19 cellular contexts compared by ENCODE assay signal in genomic region chr5:176776916-176777315, GRCh38. TPM values are rescaled to one million over a fixed set of nuclear protein-coding genes. Genes with fewer than 3 reads are reported as not detected.
DNase-seq lines count a peak whose midpoint lies in the region; FAIRE-seq and TF ChIP-seq lines count a peak whose summit lies in the region.
"Had no signal": no experiment of that assay in that cellular context is flagged by ENCODE, and none has a peak within 500 bp of the region (broad histone marks: within the 10 kb centered on the region; RNA-seq: fewer than 3 reads in every experiment).

No MANE protein-coding gene starts in this region.

- H4K5ac ChIP-seq in H1 (ENCODE audit: insufficient read length, low read depth, low read length), result no peak overlapping the region

- H3K79me2 ChIP-seq in H1 (ENCODE audit: control insufficient read depth in 1 of 2, insufficient read depth in 2 of 2, low read length in 2 of 2), result no peaks in the 10 kb centered on the region

- no peak overlapping the region for H2BK20ac ChIP-seq in H1 (ENCODE audit: low read length)

- H3K4me1 Mint-ChIP-seq in activated T-helper 2 cell treated with anti-CD3 and anti-CD28 coated beads, Interferon-gamma antibody, Interleukin-2, Interleukin-4, amounts not matched to agents 10 μg/mL and 5 μg/mL and 100 μg/mL, durations not matched to agents 14 hours and 24 hours and 36 hours (ENCODE audit: low read depth), result no peaks in the 10 kb centered on the region
- H3K4me1 Mint-ChIP-seq in CD4-positive, alpha-beta memory T cell, result peaks cover 0 to 4% (median 0%) of the 10 kb centered on the region in 4 donors

- no peak overlapping the region for H3K27ac ChIP-seq in H1 (ENCODE audit: low read depth, low read length)
- no peak overlapping the region for H3K27ac ChIP-seq in CD4-positive, alpha-beta memory T cell (ENCODE audit: low read depth, low read length)
- H3K27ac ChIP-seq in caudate nucleus (ENCODE audit: low read depth, low read length), result no peak overlapping the region
- H3K27ac ChIP-seq: SJCRH30 had no signal

- H2BK12ac ChIP-seq in H1 (ENCODE audit: low read depth, low read length), result 0 out of 2 replicates have a peak overlapping the region, but pooled peaks have one; percentile 27

- TF ChIP-seq POLR2A in H1 (IDR thresholded peaks at IDR 0.05; ENCODE audit: control extremely low read depth in 1 of 2, low read depth in 2 of 2, low read length in 2 of 2), result no peak

- H3K18ac ChIP-seq in H1 (ENCODE audit: extremely low read depth, low read length), result no peak overlapping the region; the same call in 1 of the 2 replicates

- no peak overlapping the region for H2BK120ac ChIP-seq in H1 (replicated peaks; ENCODE audit: low read depth, low read length)

- H3K4me3 ChIP-seq in H7 (ENCODE audit: insufficient read depth, low read depth, low read length) (no peak overlapping the region), H1 (ENCODE audit: extremely low read depth in 1 of 4, insufficient read depth in 2 of 4, low read depth in 3 of 4, low read length in 4 of 4) (no peak overlapping the region)
- H3K4me3 ChIP-seq in CD4-positive, alpha-beta memory T cell (ENCODE audit: low read length in 2 of 2), result no peak overlapping the region
- H3K4me3 ChIP-seq: HAP-1, K562, SJCRH30 had no signal

- FAIRE-seq in H1 (lab: Jason Lieb, UNC), result no peak
- FAIRE-seq: K562 had no signal

- no peaks in the 10 kb centered on the region for H3K36me3 Mint-ChIP-seq in activated T-helper 2 cell treated with anti-CD3 and anti-CD28 coated beads, Interferon-gamma antibody, Interleukin-2, Interleukin-4, amounts not matched to agents 10 μg/mL and 5 μg/mL and 100 μg/mL, durations not matched to agents 14 hours and 24 hours and 36 hours (ENCODE audit: low read depth)
- H3K36me3 Mint-ChIP-seq in CD4-positive, alpha-beta memory T cell, result no peaks in the 10 kb centered on the region

- no peak for TF ChIP-seq EP300 in H1 (IDR thresholded peaks at IDR 0.05; ENCODE audit: borderline replicate concordance in 1 of 2, low read depth in 2 of 2, low read length in 2 of 2)

- H3K14ac ChIP-seq in H1 (ENCODE audit: insufficient read length), result no peak overlapping the region

- H3K9me3 ChIP-seq in H1 (ENCODE audit: insufficient read depth in 2 of 2, low read depth in 1 of 2, low read length in 1 of 2), result no peaks in the 10 kb centered on the region
- H3K9me3 ChIP-seq in CD4-positive, alpha-beta memory T cell (ENCODE audit: control insufficient read depth in 1 of 2, low read length in 2 of 2), result no peaks in the 10 kb centered on the region
- H3K9me3 ChIP-seq: Caco-2, HAP-1, SJCRH30 had no signal

- H3K4ac ChIP-seq in H1 (replicated peaks; ENCODE audit: insufficient read length, low read depth, low read length), result no peak overlapping the region

- H4K8ac ChIP-seq in H1 (ENCODE audit: extremely low read depth, insufficient read depth, low read length), result no peak overlapping the region

- TF ChIP-seq RAD21 in H1 (IDR thresholded peaks at IDR 0.05 in 1 of 2, conservative IDR thresholded peaks at IDR 0.05 in 1 of 2; ENCODE audit: low read depth in 2 of 2, low read length in 2 of 2), result no peak

- in situ Hi-C loops in GM13977 (cut with MboI; ENCODE audit: low pct_unique_long_range_greater_than_20kb, low sequenced_read_pairs, unreplicated experiment), result no loop called here

- no peak overlapping the region for H2BK5ac ChIP-seq in H1 (ENCODE audit: low read depth, low read length)

- no peak overlapping the region for H3K9ac ChIP-seq in H1 (replicated peaks in 1 of 4; ENCODE audit: extremely low read depth in 1 of 4, low read depth in 3 of 4, low read length in 3 of 4)

- H4K91ac ChIP-seq in H1 (replicated peaks; ENCODE audit: insufficient read length, low read length), result no peak overlapping the region

- no peaks in the 10 kb centered on the region for H3K36me3 ChIP-seq in H7 (replicated peaks; ENCODE audit: control insufficient read depth, insufficient read depth, low read length)
- H3K36me3 ChIP-seq in H1 (ENCODE audit: control insufficient read depth in 2 of 4, insufficient read depth in 4 of 4, low read length in 3 of 4), result no peaks in the 10 kb centered on the region
- H3K36me3 ChIP-seq in CD4-positive, alpha-beta memory T cell (ENCODE audit: insufficient read depth, low read length), result no peaks in the 10 kb centered on the region
- H3K36me3 ChIP-seq: HAP-1, SJCRH30 had no signal

- H2AFZ ChIP-seq in H1 (ENCODE audit: low read length), result no peak overlapping the region

- no peaks in the 10 kb centered on the region for H3K9me3 Mint-ChIP-seq in activated T-helper 2 cell treated with anti-CD3 and anti-CD28 coated beads, Interferon-gamma antibody, Interleukin-2, Interleukin-4, amounts not matched to agents 10 μg/mL and 5 μg/mL and 100 μg/mL, durations not matched to agents 14 hours and 24 hours and 36 hours
- H3K9me3 Mint-ChIP-seq in CD4-positive, alpha-beta memory T cell, result peaks cover 0 to 2% (median 0%) of the 10 kb centered on the region in 8 donors

- H3K27me3 Mint-ChIP-seq in activated T-helper 2 cell treated with anti-CD3 and anti-CD28 coated beads, Interferon-gamma antibody, Interleukin-2, Interleukin-4, amounts not matched to agents 10 μg/mL and 5 μg/mL and 100 μg/mL, durations not matched to agents 14 hours and 24 hours and 36 hours (ENCODE audit: low read depth), result peaks cover 13% of the 10 kb centered on the region
- peaks cover 23 to 36% of the 10 kb centered on the region in 2 donors for H3K27me3 Mint-ChIP-seq in CD4-positive, alpha-beta memory T cell

- no peak overlapping the region for H3K23ac ChIP-seq in H1 (ENCODE audit: insufficient read length)

- no peak overlapping the region for H2BK15ac ChIP-seq in H1 (ENCODE audit: low read length)

- H3K4me2 ChIP-seq in H1 (ENCODE audit: insufficient read depth in 1 of 2, low read depth in 2 of 2, low read length in 2 of 2), result no peak overlapping the region

- no peaks in the 10 kb centered on the region for H4K20me1 ChIP-seq in H1 (replicated peaks in 1 of 2; ENCODE audit: control insufficient read depth in 1 of 2, insufficient read depth in 2 of 2, low read length in 2 of 2)

- DNase-seq in GM13977 (ENCODE audit: low spot score) (peak; percentile 1), H7 (peak; percentile 6), H1 (ENCODE audit: low read depth in 1 of 2, low spot score in 2 of 2) (peak in 1 of 2 experiments; percentile 31), posterior vena cava (ENCODE audit: low spot score) (peak; percentile 19), GDM1 (lab: John Stamatoyannopoulos, UW) (no peak), caudate nucleus (lab: John Stamatoyannopoulos, UW) (no peak)
- DNase-seq in activated T-helper 2 cell treated with anti-CD3 and anti-CD28 coated beads, Interferon-gamma antibody, Interleukin-2, Interleukin-4, amounts not matched to agents 10 μg/mL and 5 μg/mL and 100 μg/mL, durations not matched to agents 14 hours and 24 hours and 36 hours (ENCODE audit: low spot score), result no peak
- no peak for DNase-seq in CD4-positive, alpha-beta memory T cell
- DNase-seq: Caco-2, EL, MV-4-11, NCI-H146, NCI-H2081 treated with DMSO at 0.1 percent for 48 hours, NCI-H510A, NCI-H774, PC-3, SJCRH30 had no signal

- TF ChIP-seq CTCF in GM13977 (IDR thresholded peaks at IDR 0.05; ENCODE audit: extremely low read depth, insufficient read depth, missing control alignments) (no peak), H1 (IDR thresholded peaks at IDR 0.05; ENCODE audit: control extremely low read depth in 1 of 3, insufficient read depth in 1 of 3, low read depth in 1 of 3, low read length in 3 of 3) (no peak)

- CTCF ChIA-PET in H1 (lab: Charles Lee; ENCODE audit: partially characterized antibody), result interaction anchor here (1.2 to 2.0 kb wide), 2 partner anchors 80 to 117 kb away, joined by 4 to 6 read pairs; no protein-coding TSS in a partner anchor
- CTCF ChIA-PET in CD4-positive, alpha-beta memory T cell (lab: Charles Lee; ENCODE audit: partially characterized antibody), result no interaction called here

- H3K56ac ChIP-seq in H1 (replicated peaks; ENCODE audit: insufficient read length, low read depth, low read length), result no peak overlapping the region

- no peaks in the 10 kb centered on the region; the same call in 1 of the 2 replicates for H3K23me2 ChIP-seq in H1 (ENCODE audit: low read depth, low read length)

- POLR2A ChIA-PET in H1 (lab: Charles Lee; ENCODE audit: partially characterized antibody), result no interaction called here
- POLR2A ChIA-PET in CD4-positive, alpha-beta memory T cell (lab: Charles Lee; ENCODE audit: partially characterized antibody), result no interaction called here

- H3K27ac Mint-ChIP-seq in activated T-helper 2 cell treated with anti-CD3 and anti-CD28 coated beads, Interferon-gamma antibody, Interleukin-2, Interleukin-4, amounts not matched to agents 10 μg/mL and 5 μg/mL and 100 μg/mL, durations not matched to agents 14 hours and 24 hours and 36 hours, result no peak overlapping the region
- H3K27ac Mint-ChIP-seq in CD4-positive, alpha-beta memory T cell, result no peak overlapping the region

- H3K27me3 ChIP-seq in H7 (ENCODE audit: control insufficient read depth, insufficient read depth, low read length), result no peaks in the 10 kb centered on the region
- H3K27me3 ChIP-seq in H1 (replicated peaks in 1 of 4; ENCODE audit: control insufficient read depth in 3 of 4, extremely low read depth in 1 of 4, insufficient read depth in 3 of 4, low read length in 3 of 4), result peaks cover 0 to 3% (median under 1%) of the 10 kb centered on the region in 4 experiments; a peak in 1 of 7 replicates
- no peaks in the 10 kb centered on the region for H3K27me3 ChIP-seq in CD4-positive, alpha-beta memory T cell (ENCODE audit: insufficient read depth, low read length)

- WGBS in H1 (ENCODE audit: extremely low coverage in 1 of 2, insufficient coverage in 1 of 2, insufficient read length in 1 of 2, insufficient replicate concordance in 2 of 2, low coverage in 1 of 2, low lambda C conversion rate in 2 of 2, missing lambda C conversion rate in 1 of 2), 2 experiments, result 93% methylated on average over 5 of the region's 8 CpGs; no CpG with 5 or more reads in 1 of the 2 experiments

- H3K79me1 ChIP-seq in H1 (ENCODE audit: low read depth, low read length), result no peaks in the 10 kb centered on the region

- intact Hi-C loops in posterior vena cava (cut with DNase I), result no loop called here
- intact Hi-C loops in activated T-helper 2 cell treated with anti-CD3 and anti-CD28 coated beads, Interferon-gamma antibody, Interleukin-2, Interleukin-4, amounts not matched to agents 10 μg/mL and 5 μg/mL and 100 μg/mL, durations not matched to agents 14 hours and 24 hours and 36 hours (cut with micrococcal nuclease), result no loop called here
- intact Hi-C loops in CD4-positive, alpha-beta memory T cell (cut with micrococcal nuclease), result no loop called here

- H3K4me1 ChIP-seq in H1 (replicated peaks in 1 of 4; ENCODE audit: control insufficient read depth in 3 of 4, insufficient read depth in 4 of 4, low read length in 3 of 4), result peaks cover 7 to 17% (median 11%) of the 10 kb centered on the region in 4 experiments
- no peaks in the 10 kb centered on the region for H3K4me1 ChIP-seq in CD4-positive, alpha-beta memory T cell (ENCODE audit: insufficient read depth, low read length)
- H3K4me1 ChIP-seq: Caco-2, HAP-1 had no signal

- H2AK5ac ChIP-seq in H1 (ENCODE audit: low read depth, low read length), result no peak overlapping the region

- no peak overlapping the region for H3K4me3 Mint-ChIP-seq in activated T-helper 2 cell treated with anti-CD3 and anti-CD28 coated beads, Interferon-gamma antibody, Interleukin-2, Interleukin-4, amounts not matched to agents 10 μg/mL and 5 μg/mL and 100 μg/mL, durations not matched to agents 14 hours and 24 hours and 36 hours (ENCODE audit: low read depth)
- no peak overlapping the region for H3K4me3 Mint-ChIP-seq in CD4-positive, alpha-beta memory T cell

RNA-seq across cellular contexts. Expression of gene UNC5A, which starts 33.4 kb away (rescaled TPM):
- 3.7 and 4.6 TPM in 2 replicates for total RNA-seq in H7 (2014; rRNA removed; shearing (Covaris generic))
- total RNA-seq in H1 (2021; fragmentation: NEBNext Ultra II Directional; extraction: Animal tissue kit (Norgen Biotek cat#: 25700)), result 4.0 and 4.1 TPM in 2 replicates
- polyA plus RNA-seq in H1 (2011; rRNA removed), result 7.6 and 11.1 TPM in 2 replicates
- 5.5 TPM for polyA plus RNA-seq in H1 (2011; cell fraction: cytosol; rRNA removed)
- 11.1 TPM for polyA plus RNA-seq in H1 (2011; cell fraction: nucleus; rRNA removed)
- polyA plus RNA-seq in H1 (2012, experiment 1 of 2), result 4.2 to 10.8 TPM (median 8.7 TPM) in 4 replicates
- 5.7 TPM for polyA plus RNA-seq in H1 (2012, experiment 2 of 2)
- polyA plus RNA-seq in H1 (2013, experiment 1 of 2), result 3.8 TPM
- 4.2 TPM for polyA plus RNA-seq in H1 (2013, experiment 2 of 2)
- polyA minus RNA-seq in H1 (2011; rRNA and poly(A)+ RNA removed), result 4.4 and 5.4 TPM in 2 replicates
- 5.1 TPM for polyA minus RNA-seq in H1 (2011; cell fraction: cytosol; rRNA and poly(A)+ RNA removed)
- 4.8 TPM for polyA minus RNA-seq in H1 (2011; cell fraction: nucleus; rRNA and poly(A)+ RNA removed)
- 1 to 10 TPM in 1 of 2 donors, under 1 TPM in 1; 0.74 to 1.0 TPM for total RNA-seq in posterior vena cava
- not detected in 2 replicates for total RNA-seq in activated T-helper 2 cell treated with anti-CD3 and anti-CD28 coated beads, Interferon-gamma antibody, Interleukin-2, Interleukin-4, amounts not matched to agents 10 μg/mL and 5 μg/mL and 100 μg/mL, durations not matched to agents 14 hours and 24 hours and 36 hours
- not detected for total RNA-seq in CD4-positive, alpha-beta memory T cell
- polyA plus RNA-seq in CD4-positive, alpha-beta memory T cell, result not detected
- total RNA-seq: Caco-2, K562 had no signal
- polyA plus RNA-seq: K562 had no signal

Comparison
In these comparisons a context has a peak if more than half of its experiments do, and no peak if none do; other contexts are left out.
1. DNase-seq: peak in GM13977 (single experiment), H7 (single experiment) and posterior vena cava (single experiment); none in activated T-helper 2 cell treated with anti-CD3 and anti-CD28 coated beads, Interferon-gamma antibody, Interleukin-2, Interleukin-4, amounts not matched to agents 10 μg/mL and 5 μg/mL and 100 μg/mL, durations not matched to agents 14 hours and 24 hours and 36 hours (single experiment), CD4-positive, alpha-beta memory T cell (0 of 5), GDM1 (single experiment) and caudate nucleus (0 of 61).